ENCODE assay signal across 8 cellular contexts in the genomic region with DNA sequence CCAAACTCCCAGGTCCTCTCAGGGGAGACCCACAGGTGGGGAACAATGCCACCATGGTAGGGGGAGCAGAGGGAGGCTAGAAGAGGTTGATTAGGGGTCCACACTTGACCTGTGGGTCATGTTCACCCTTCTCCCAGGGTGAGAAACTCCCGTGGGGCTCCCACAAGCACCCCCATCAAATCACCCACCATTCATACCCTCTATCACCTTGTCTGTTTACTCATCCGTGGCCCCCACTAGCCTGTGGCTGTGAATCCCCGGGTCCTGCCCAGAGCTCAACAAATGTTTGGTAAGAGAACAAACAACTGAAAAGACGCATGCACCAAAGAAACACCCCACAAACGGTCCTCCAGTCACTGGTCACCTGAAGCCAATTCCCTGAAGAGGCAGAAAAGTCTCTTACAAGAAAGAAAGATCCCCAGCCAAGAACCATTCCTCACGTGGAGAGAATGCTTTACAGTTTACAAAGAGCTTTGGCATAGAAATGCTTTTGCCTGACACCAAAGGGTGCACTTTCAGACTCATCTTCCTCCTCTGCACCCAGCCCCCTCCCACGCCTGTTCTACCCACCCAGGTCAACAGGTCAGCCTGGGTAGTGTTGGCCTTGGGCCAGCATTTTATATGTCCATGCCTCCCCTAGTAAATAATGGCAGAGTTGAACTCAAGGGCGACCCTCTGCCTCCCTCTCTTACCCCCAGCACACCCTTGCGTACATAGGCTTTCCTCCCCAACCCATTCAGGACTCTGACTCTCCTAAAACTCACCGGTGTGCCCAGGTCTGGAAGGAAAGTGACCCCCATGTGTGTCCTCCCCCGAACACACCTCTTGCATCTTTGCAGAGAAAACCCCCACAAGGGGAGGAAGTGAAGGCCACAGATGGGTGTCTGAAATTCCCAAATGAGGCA. TPM values are rescaled to one million over a fixed set of nuclear protein-coding genes. Genes with fewer than 3 reads are reported as not detected.
A peak's percentile ranks its signal among the peaks of the same experiment; 100 is the strongest.
DNase-seq lines count a peak whose midpoint lies in the region; ATAC-seq and TF ChIP-seq lines count a peak whose summit lies in the region.

No MANE protein-coding gene starts in this region.

- no peak overlapping the region for H3K27ac ChIP-seq in SJSA1
- H3K27ac ChIP-seq in sigmoid colon, result peak overlapping the region in 3 of 4 donors; percentile 98 to 100 (median 99)

- H3K9me3 ChIP-seq in SJSA1 (replicated peaks) (no peaks in the 10 kb centered on the region), sigmoid colon (no peaks in the 10 kb centered on the region)

- TF ChIP-seq POLR2A in sigmoid colon (IDR thresholded peaks at IDR 0.05), result no peak

- TF ChIP-seq CTCF in GM12865 (IDR thresholded peaks at IDR 0.05; ENCODE audit: insufficient read depth, low read depth, low read length, missing control alignments) (no peak), fibroblast of the aortic adventitia (IDR thresholded peaks at IDR 0.05; ENCODE audit: insufficient read depth, low read length) (no peak), sigmoid colon (IDR thresholded peaks at IDR 0.05) (no peak)

- peak overlapping the region; percentile 55 for H3K4me3 ChIP-seq in GM12865 (ENCODE audit: low read depth, low read length)
- H3K4me3 ChIP-seq in SJSA1, result peak overlapping the region; percentile 89
- peak overlapping the region; percentile 93 for H3K4me3 ChIP-seq in fibroblast of the aortic adventitia (ENCODE audit: low read depth, low read length)
- H3K4me3 ChIP-seq in sigmoid colon, result peak overlapping the region; percentile 94 to 100 (median 99)

- H3K36me3 ChIP-seq in SJSA1 (no peaks in the 10 kb centered on the region; the same call in 1 of the 2 replicates), sigmoid colon (no peaks in the 10 kb centered on the region)

- intact Hi-C loops in sigmoid colon (cut with DNase I), result loop anchor here (2.0 kb wide), 1 partner anchor 43 kb away; no protein-coding TSS in a partner anchor

- ATAC-seq in HG03521 (IDR thresholded peaks at IDR 0.05; ENCODE audit: unreplicated experiment) (no peak), GM21576 (IDR thresholded peaks at IDR 0.05; ENCODE audit: unreplicated experiment) (no peak), GM19397 (IDR thresholded peaks at IDR 0.05; ENCODE audit: unreplicated experiment) (no peak)

- WGBS in sigmoid colon, 2 donors, result 24 to 34% methylated on average over 11 of the region's 11 CpGs

- TF ChIP-seq EP300 in sigmoid colon (IDR thresholded peaks at IDR 0.05), result no peak

- H3K4me1 ChIP-seq in SJSA1 (replicated peaks) (peaks cover 32% of the 10 kb centered on the region), sigmoid colon (peaks cover 0 to 65% (median 62%) of the 10 kb centered on the region in 4 donors)

- H3K27me3 ChIP-seq in SJSA1 (replicated peaks), result no peaks in the 10 kb centered on the region
- no peaks in the 10 kb centered on the region for H3K27me3 ChIP-seq in sigmoid colon

- no peak for DNase-seq in GM12865 (ENCODE audit: low read depth)
- no peak for DNase-seq in SJSA1 (ENCODE audit: low read depth in 1 of 2, low spot score in 2 of 2)
- no peak for DNase-seq in fibroblast of the aortic adventitia (ENCODE audit: low read depth)
- DNase-seq in sigmoid colon, result no peak
- no peak for DNase-seq in NCI-H1694 (lab: John Stamatoyannopoulos, UW)

RNA-seq across cellular contexts. Expression of gene ZCCHC24, which starts 1.8 kb away (rescaled TPM):
- 9.2 and 10.4 TPM in 2 replicates for total RNA-seq in SJSA1 (2014; rRNA removed; shearing (Covaris generic))
- 38.8 and 56.0 TPM in 2 replicates for total RNA-seq in fibroblast of the aortic adventitia (ENCODE audit: low replicate concordance)
- 100 to 1,000 TPM in 3 of 4 donors, 10 to 100 TPM in 1; 82.6 to 141 (median 121) TPM for total RNA-seq in sigmoid colon
- 10 to 100 TPM in 2 of 3 donors, 1 to 10 TPM in 1; 7.6 to 31.2 (median 21.1) TPM for polyA plus RNA-seq in sigmoid colon
